ENCODE assay signal across 25 cellular contexts in the genomic region with DNA sequence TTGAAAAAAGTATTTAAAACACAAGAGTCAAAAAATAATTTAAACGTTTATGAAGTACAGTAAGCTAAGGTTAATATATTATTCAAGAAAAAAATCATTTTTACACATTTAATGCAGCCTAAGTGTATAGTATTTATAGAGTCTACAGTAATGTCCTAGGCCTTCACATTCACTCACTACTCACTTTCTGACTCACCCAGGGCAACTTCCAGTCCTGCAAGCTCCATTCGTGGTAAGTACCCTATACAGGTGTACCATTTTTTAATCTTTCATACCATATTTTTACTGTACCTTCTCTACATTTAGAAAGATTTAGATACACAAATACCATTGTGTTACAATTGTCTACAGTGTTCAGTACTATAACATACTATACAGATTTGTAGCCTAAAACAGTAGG.
"Had no signal": no experiment of that assay in that cellular context is flagged by ENCODE, and none has a peak within 500 bp of the region (broad histone marks: within the 10 kb centered on the region; RNA-seq: fewer than 3 reads in every experiment).

No MANE protein-coding gene starts in this region.

- H3K27ac ChIP-seq: adrenal gland, body of pancreas, coronary artery, dorsolateral prefrontal cortex, gastroesophageal sphincter, heart right ventricle, hepatocyte had no signal

- DNase-seq: activated CD4-positive, alpha-beta memory T cell treated with anti-CD3 and anti-CD28 coated beads for 36 hours; activated CD4-positive, alpha-beta T cell treated with anti-CD3 and anti-CD28 coated beads for 36 hours; activated CD4-positive, CD25-positive, alpha-beta regulatory T cell; activated CD4-positive, CD25-positive, alpha-beta regulatory T cell treated with anti-CD3 and anti-CD28 coated beads, Interleukin-2, amount 50 U/mL, for 72 hours; activated CD8-positive, alpha-beta memory T cell treated with anti-CD3 and anti-CD28 coated beads, Interleukin-2, amount 10 ng/mL, durations not matched to agents 7 days and 5 days; activated CD8-positive, alpha-beta memory T cell treated with anti-CD3 and anti-CD28 coated beads, Interleukin-2, amount 50 U/mL, for 4 hours; activated CD8-positive, alpha-beta T cell treated with anti-CD3 and anti-CD28 coated beads, Interleukin-2, amount 10 ng/mL, durations not matched to agents 7 days and 5 days; activated effector memory CD4-positive, alpha-beta T cell treated with anti-CD3 and anti-CD28 coated beads, Interleukin-2, amount 50 U/mL, for 16 hours; activated naive CD4-positive, alpha-beta T cell treated with anti-CD3 and anti-CD28 coated beads for 36 hours; activated naive CD8-positive, alpha-beta T cell treated with anti-CD3 and anti-CD28 coated beads for 36 hours; activated naive CD8-positive, alpha-beta T cell treated with anti-CD3 and anti-CD28 coated beads, Interleukin-2, amount 50 U/mL, for 24 hours; activated T-cell treated with anti-CD3 and anti-CD28 coated beads, Interleukin-2, amount 50 U/mL, for 1 hour; activated T-cell treated with anti-CD3 and anti-CD28 coated beads, Interleukin-2, amount 50 U/mL, for 48 hours; adrenal gland; amygdala; aorta; body of pancreas; dorsolateral prefrontal cortex; effector memory CD4-positive, alpha-beta T cell; foreskin melanocyte; heart right ventricle; T-helper 2 cell had no signal

- H3K4me3 ChIP-seq: adrenal gland, body of pancreas, coronary artery, dorsolateral prefrontal cortex, gastroesophageal sphincter, heart right ventricle, hepatocyte had no signal
